Comparison of ENCODE assay signal across 14 cellular contexts in the genomic region with DNA sequence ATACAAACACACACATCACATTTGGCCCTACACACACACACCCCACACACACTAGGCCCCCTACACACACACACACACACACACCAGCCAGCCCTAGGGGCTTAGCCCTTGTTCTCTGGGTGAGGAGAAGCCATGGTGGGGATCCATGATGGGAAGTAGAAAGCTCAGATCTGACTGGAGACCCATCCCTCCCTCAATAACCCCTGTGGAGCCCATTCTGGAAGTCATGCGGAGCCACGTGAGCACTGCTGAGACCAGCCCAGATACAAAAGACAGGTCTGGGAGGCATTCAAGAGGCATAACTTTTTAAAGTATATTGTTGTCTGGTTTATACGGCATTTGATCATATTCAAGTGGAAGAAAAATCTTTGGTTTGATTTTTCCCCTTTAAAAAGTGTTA.
DNase-seq lines count a peak whose midpoint lies in the region; ATAC-seq and TF ChIP-seq lines count a peak whose summit lies in the region.
"Had no signal": no experiment of that assay in that cellular context is flagged by ENCODE, and none has a peak within 500 bp of the region (broad histone marks: within the 10 kb centered on the region; RNA-seq: fewer than 3 reads in every experiment).

No MANE protein-coding gene starts in this region.

- CTCF ChIA-PET in HEK293 (lab: Yijun Ruan, JAX) = no interaction called here

- DNase-seq in activated effector memory CD4-positive, alpha-beta T cell treated with anti-CD3 and anti-CD28 coated beads, Interleukin-2, amount 50 U/mL, for 16 hours = peak; percentile 30
- no peak for DNase-seq in activated effector memory CD4-positive, alpha-beta T cell treated with Interleukin-2 at 50 U/mL for 16 hours
- DNase-seq in endodermal cell (peak; percentile 64), sciatic nerve (ENCODE audit: low spot score) (peak; percentile 17), GDM1 (lab: John Stamatoyannopoulos, UW) (no peak), NCI-H510A (lab: John Stamatoyannopoulos, UW) (no peak)
- DNase-seq: C1 segment of cervical spinal cord; Calu3; CD4-positive, alpha-beta T cell; DMS 273 treated with DMSO at 0.1 percent for 48 hours; GOT3 had no signal

- H3K4me3 Mint-ChIP-seq in endodermal cell = no peak overlapping the region
- H3K4me3 Mint-ChIP-seq: B cell; CD4-positive, alpha-beta T cell had no signal

- H3K4me1 Mint-ChIP-seq in endodermal cell = peaks cover 37% of the 10 kb centered on the region
- H3K4me1 Mint-ChIP-seq: B cell had no signal

- no peak overlapping the region for H3K4me3 ChIP-seq in HEK293 (ENCODE audit: low read depth, low read length)
- H3K4me3 ChIP-seq in endodermal cell (ENCODE audit: low read length) = no peak overlapping the region

- H3K27me3 Mint-ChIP-seq in endodermal cell (ENCODE audit: insufficient read depth) = peaks cover 3% of the 10 kb centered on the region
- H3K27me3 Mint-ChIP-seq: B cell; CD4-positive, alpha-beta T cell had no signal

- no peak overlapping the region for H3K9ac ChIP-seq in endodermal cell (ENCODE audit: extremely low read depth, low read length, poor library complexity, severe bottlenecking)

- no peaks in the 10 kb centered on the region for H3K9me3 ChIP-seq in HEK293 (ENCODE audit: control insufficient read depth, insufficient read depth, low read depth, low read length)
- H3K9me3 ChIP-seq in endodermal cell (ENCODE audit: control insufficient read depth, low read length) = no peaks in the 10 kb centered on the region

- no peaks in the 10 kb centered on the region for H3K27me3 ChIP-seq in endodermal cell (ENCODE audit: control insufficient read depth, insufficient read depth, low read length, poor library complexity, severe bottlenecking)

- 95 to 100% methylated on average over 1 to 3 of the region's 3 CpGs for WGBS in endodermal cell (ENCODE audit: insufficient coverage in 1 of 2, insufficient read length in 1 of 2), 2 experiments

- no peak overlapping the region for H3K27ac ChIP-seq in HEK293 (ENCODE audit: extremely low read depth, low read depth, low read length)
- no peak overlapping the region for H3K27ac ChIP-seq in endodermal cell (ENCODE audit: low read depth, low read length)

- no peaks in the 10 kb centered on the region for H3K9me3 Mint-ChIP-seq in endodermal cell
- H3K9me3 Mint-ChIP-seq: CD4-positive, alpha-beta T cell had no signal

- POLR2A ChIA-PET in HEK293 (lab: Yijun Ruan, JAX) = no interaction called here

- H3K36me3 ChIP-seq in HEK293 (ENCODE audit: control insufficient read depth in 2 of 2, insufficient read depth in 1 of 2, low read length in 2 of 2) (no peaks in the 10 kb centered on the region), endodermal cell (ENCODE audit: control insufficient read depth, insufficient read depth, low read length) (no peaks in the 10 kb centered on the region)

- no peaks in the 10 kb centered on the region for H3K36me3 Mint-ChIP-seq in endodermal cell (ENCODE audit: low read depth)

- no peak for ATAC-seq in sciatic nerve
- ATAC-seq: HCT116 had no signal

- TF ChIP-seq CTCF in HEK293 (tag by site-specific recombination; IDR thresholded peaks at IDR 0.05) = no peak
- TF ChIP-seq CTCF in endodermal cell (conservative IDR thresholded peaks at IDR 0.05) = no peak

- H3K4me1 ChIP-seq in HEK293 (ENCODE audit: control insufficient read depth, insufficient read depth, low read length) = no peaks in the 10 kb centered on the region
- H3K4me1 ChIP-seq in endodermal cell (ENCODE audit: control insufficient read depth, insufficient read depth, low read length) = peaks cover 12% of the 10 kb centered on the region

- H3K27ac Mint-ChIP-seq in endodermal cell = no peak overlapping the region
- H3K27ac Mint-ChIP-seq: B cell; CD4-positive, alpha-beta T cell had no signal

- intact Hi-C loops in sciatic nerve (cut with DNase I) = no loop called here

TF ChIP-seq in HEK293, 187 proteins besides CTCF, POLR2A, EP300 and RAD21:
- TF ChIP-seq, protein P1, sequence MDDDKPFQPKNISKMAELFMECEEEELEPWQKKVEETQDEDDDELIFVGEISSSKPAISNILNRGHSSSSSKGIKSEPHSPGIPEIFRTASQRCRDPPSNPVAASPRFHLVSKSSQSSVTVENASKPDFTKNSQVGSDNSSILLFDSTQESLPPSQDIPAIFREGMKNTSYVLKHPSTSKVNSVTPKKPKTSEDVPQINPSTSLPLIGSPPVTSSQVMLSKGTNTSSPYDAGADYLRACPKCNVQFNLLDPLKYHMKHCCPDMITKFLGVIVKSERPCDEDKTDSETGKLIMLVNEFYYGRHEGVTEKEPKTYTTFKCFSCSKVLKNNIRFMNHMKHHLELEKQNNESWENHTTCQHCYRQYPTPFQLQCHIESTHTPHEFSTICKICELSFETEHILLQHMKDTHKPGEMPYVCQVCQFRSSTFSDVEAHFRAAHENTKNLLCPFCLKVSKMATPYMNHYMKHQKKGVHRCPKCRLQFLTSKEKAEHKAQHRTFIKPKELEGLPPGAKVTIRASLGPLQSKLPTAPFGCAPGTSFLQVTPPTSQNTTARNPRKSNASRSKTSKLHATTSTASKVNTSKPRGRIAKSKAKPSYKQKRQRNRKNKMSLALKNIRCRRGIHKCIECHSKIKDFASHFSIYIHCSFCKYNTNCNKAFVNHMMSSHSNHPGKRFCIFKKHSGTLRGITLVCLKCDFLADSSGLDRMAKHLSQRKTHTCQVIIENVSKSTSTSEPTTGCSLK (tag by site-specific recombination; IDR thresholded peaks at IDR 0.05) = no peak
- TF ChIP-seq ZNF2 (tag by site-specific recombination; IDR thresholded peaks at IDR 0.05) (no peak), ZNF223 (tag by site-specific recombination; IDR thresholded peaks at IDR 0.05) (no peak), ZBTB48 (tag by site-specific recombination; IDR thresholded peaks at IDR 0.05) (no peak), ZNF426 (tag by site-specific recombination; IDR thresholded peaks at IDR 0.05) (no peak), KLF9 (tag by site-specific recombination; IDR thresholded peaks at IDR 0.05; ENCODE audit: low read depth) (no peak), ZNF138 (tag by site-specific recombination; IDR thresholded peaks at IDR 0.05; ENCODE audit: borderline replicate concordance) (no peak), ZNF211 (tag by site-specific recombination; IDR thresholded peaks at IDR 0.05; ENCODE audit: low read depth) (no peak), ZNF302 (tag by site-specific recombination; IDR thresholded peaks at IDR 0.05; ENCODE audit: low read depth) (no peak), ZIC2 (tag by site-specific recombination; IDR thresholded peaks at IDR 0.05) (peak; percentile 77)
- TF ChIP-seq, protein P2, sequence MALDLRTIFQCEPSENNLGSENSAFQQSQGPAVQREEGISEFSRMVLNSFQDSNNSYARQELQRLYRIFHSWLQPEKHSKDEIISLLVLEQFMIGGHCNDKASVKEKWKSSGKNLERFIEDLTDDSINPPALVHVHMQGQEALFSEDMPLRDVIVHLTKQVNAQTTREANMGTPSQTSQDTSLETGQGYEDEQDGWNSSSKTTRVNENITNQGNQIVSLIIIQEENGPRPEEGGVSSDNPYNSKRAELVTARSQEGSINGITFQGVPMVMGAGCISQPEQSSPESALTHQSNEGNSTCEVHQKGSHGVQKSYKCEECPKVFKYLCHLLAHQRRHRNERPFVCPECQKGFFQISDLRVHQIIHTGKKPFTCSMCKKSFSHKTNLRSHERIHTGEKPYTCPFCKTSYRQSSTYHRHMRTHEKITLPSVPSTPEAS (tag by site-specific recombination; IDR thresholded peaks at IDR 0.05) = 0 out of 2 replicates have a peak, but pooled peaks have one; percentile 3

Comparison
In these comparisons a context has a peak if more than half of its experiments do, and no peak if none do; other contexts are left out.
1. DNase-seq: peak in activated effector memory CD4-positive, alpha-beta T cell treated with anti-CD3 and anti-CD28 coated beads, Interleukin-2, amount 50 U/mL, for 16 hours (single experiment), endodermal cell (single experiment) and sciatic nerve (single experiment); none in activated effector memory CD4-positive, alpha-beta T cell treated with Interleukin-2 at 50 U/mL for 16 hours (single experiment), GDM1 (single experiment) and NCI-H510A (single experiment).